Comparison of ENCODE assay signal across 9 cellular contexts in the genomic region with DNA sequence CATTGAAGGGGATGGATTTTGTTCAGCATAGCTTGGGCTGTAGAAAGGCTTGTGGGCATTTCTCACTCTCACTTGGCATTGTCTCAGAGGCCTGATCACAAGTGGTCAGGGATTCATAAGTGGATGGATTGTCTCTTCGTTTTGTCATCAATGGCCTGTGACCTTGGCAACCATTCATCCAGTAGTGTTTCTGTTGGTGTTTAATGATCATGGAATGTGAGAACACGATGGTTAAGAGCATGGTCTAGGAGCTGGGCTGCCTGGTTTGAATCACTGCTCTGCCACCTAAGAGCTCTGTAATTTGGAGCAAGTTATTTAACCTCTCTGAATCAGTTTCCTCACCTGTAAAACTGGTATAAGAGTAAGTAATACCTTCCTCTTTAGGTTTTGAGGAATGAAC.
DNase-seq lines count a peak whose midpoint lies in the region; ATAC-seq and TF ChIP-seq lines count a peak whose summit lies in the region.
"Had no signal": no experiment of that assay in that cellular context is flagged by ENCODE, and none has a peak within 500 bp of the region (broad histone marks: within the 10 kb centered on the region; RNA-seq: fewer than 3 reads in every experiment).

No MANE protein-coding gene starts in this region.

- no peak overlapping the region for H3K4me3 ChIP-seq in astrocyte of the cerebellum (ENCODE audit: low read depth, low read length)
- H3K4me3 ChIP-seq in muscle layer of duodenum (ENCODE audit: low read depth in 1 of 2, low read length in 2 of 2) = no peak overlapping the region

- no peaks in the 10 kb centered on the region for H3K4me1 ChIP-seq in muscle layer of duodenum (ENCODE audit: control insufficient read depth in 1 of 2, insufficient read depth in 2 of 2, low read length in 2 of 2)

- in situ Hi-C loops in astrocyte of the cerebellum (cut with HindIII; ENCODE audit: low sequenced_read_pairs) = no loop called here

- ATAC-seq in GM21423 (IDR thresholded peaks at IDR 0.05; ENCODE audit: unreplicated experiment) (no peak), Right ventricle myocardium superior (ENCODE audit: poor library complexity) (no peak)

- no peaks in the 10 kb centered on the region for H3K9me3 ChIP-seq in muscle layer of duodenum (ENCODE audit: control insufficient read depth in 1 of 2, low read length in 2 of 2)

- peak; percentile 28 for DNase-seq in GM04504 (ENCODE audit: low read depth)
- DNase-seq in HPDE6-E6E7 (ENCODE audit: extremely low spot score) = peak; percentile 23
- DNase-seq in astrocyte of the cerebellum (ENCODE audit: low read depth) = peak; percentile 55
- no peak for DNase-seq in occipital lobe (lab: John Stamatoyannopoulos, UW)
- DNase-seq in Right ventricle myocardium superior = no peak
- DNase-seq: activated CD4-positive, alpha-beta T cell treated with anti-CD3 and anti-CD28 coated beads, Interleukin-2, amount 10 ng/mL, durations not matched to agents 7 days and 5 days; NCI-H526 treated with DMSO at 0.1 percent for 48 hours had no signal

- intact Hi-C loops in Right ventricle myocardium superior (cut with DNase I) = no loop called here

- H3K36me3 ChIP-seq in muscle layer of duodenum (ENCODE audit: control insufficient read depth in 1 of 2, insufficient read depth in 2 of 2, low read length in 2 of 2) = no peaks in the 10 kb centered on the region

- no peak for TF ChIP-seq CTCF in astrocyte of the cerebellum (IDR thresholded peaks at IDR 0.05; ENCODE audit: low read depth, low read length, missing control alignments)

- H3K27ac ChIP-seq in muscle layer of duodenum (ENCODE audit: low read length) = peak overlapping the region; percentile 60

- H3K27me3 ChIP-seq in muscle layer of duodenum (ENCODE audit: low read depth, low read length) = no peaks in the 10 kb centered on the region

Comparison
In these comparisons a context has a peak if more than half of its experiments do, and no peak if none do; other contexts are left out.
1. DNase-seq: peak in GM04504 (single experiment), HPDE6-E6E7 (single experiment) and astrocyte of the cerebellum (single experiment); none in occipital lobe (single experiment) and Right ventricle myocardium superior (single experiment).